In genomic region chr6:60643870-60644269, GRCh38 we compare ENCODE assay signal across 2 cellular contexts.
TF ChIP-seq lines count a peak whose summit lies in the region.

No MANE protein-coding gene starts in this region.

TF ChIP-seq in GM23338, 12 proteins besides CTCF, POLR2A, EP300 and RAD21 (continued from another document):
- TF ChIP-seq JUNB (IDR thresholded peaks at IDR 0.05; ENCODE audit: unreplicated experiment) (no peak), POLR2AphosphoS5 (IDR thresholded peaks at IDR 0.05; ENCODE audit: low read depth) (no peak), CREB1 (CRISPR knock-in tag; IDR thresholded peaks at IDR 0.05; ENCODE audit: low read depth) (no peak), ETS1 (IDR thresholded peaks at IDR 0.05) (no peak), ZNF331 (CRISPR knock-in tag; IDR thresholded peaks at IDR 0.05; ENCODE audit: low read depth) (no peak), EZH2 (IDR thresholded peaks at IDR 0.05; ENCODE audit: low read depth, unreplicated experiment) (no peak)
- TF ChIP-seq, protein P1, sequence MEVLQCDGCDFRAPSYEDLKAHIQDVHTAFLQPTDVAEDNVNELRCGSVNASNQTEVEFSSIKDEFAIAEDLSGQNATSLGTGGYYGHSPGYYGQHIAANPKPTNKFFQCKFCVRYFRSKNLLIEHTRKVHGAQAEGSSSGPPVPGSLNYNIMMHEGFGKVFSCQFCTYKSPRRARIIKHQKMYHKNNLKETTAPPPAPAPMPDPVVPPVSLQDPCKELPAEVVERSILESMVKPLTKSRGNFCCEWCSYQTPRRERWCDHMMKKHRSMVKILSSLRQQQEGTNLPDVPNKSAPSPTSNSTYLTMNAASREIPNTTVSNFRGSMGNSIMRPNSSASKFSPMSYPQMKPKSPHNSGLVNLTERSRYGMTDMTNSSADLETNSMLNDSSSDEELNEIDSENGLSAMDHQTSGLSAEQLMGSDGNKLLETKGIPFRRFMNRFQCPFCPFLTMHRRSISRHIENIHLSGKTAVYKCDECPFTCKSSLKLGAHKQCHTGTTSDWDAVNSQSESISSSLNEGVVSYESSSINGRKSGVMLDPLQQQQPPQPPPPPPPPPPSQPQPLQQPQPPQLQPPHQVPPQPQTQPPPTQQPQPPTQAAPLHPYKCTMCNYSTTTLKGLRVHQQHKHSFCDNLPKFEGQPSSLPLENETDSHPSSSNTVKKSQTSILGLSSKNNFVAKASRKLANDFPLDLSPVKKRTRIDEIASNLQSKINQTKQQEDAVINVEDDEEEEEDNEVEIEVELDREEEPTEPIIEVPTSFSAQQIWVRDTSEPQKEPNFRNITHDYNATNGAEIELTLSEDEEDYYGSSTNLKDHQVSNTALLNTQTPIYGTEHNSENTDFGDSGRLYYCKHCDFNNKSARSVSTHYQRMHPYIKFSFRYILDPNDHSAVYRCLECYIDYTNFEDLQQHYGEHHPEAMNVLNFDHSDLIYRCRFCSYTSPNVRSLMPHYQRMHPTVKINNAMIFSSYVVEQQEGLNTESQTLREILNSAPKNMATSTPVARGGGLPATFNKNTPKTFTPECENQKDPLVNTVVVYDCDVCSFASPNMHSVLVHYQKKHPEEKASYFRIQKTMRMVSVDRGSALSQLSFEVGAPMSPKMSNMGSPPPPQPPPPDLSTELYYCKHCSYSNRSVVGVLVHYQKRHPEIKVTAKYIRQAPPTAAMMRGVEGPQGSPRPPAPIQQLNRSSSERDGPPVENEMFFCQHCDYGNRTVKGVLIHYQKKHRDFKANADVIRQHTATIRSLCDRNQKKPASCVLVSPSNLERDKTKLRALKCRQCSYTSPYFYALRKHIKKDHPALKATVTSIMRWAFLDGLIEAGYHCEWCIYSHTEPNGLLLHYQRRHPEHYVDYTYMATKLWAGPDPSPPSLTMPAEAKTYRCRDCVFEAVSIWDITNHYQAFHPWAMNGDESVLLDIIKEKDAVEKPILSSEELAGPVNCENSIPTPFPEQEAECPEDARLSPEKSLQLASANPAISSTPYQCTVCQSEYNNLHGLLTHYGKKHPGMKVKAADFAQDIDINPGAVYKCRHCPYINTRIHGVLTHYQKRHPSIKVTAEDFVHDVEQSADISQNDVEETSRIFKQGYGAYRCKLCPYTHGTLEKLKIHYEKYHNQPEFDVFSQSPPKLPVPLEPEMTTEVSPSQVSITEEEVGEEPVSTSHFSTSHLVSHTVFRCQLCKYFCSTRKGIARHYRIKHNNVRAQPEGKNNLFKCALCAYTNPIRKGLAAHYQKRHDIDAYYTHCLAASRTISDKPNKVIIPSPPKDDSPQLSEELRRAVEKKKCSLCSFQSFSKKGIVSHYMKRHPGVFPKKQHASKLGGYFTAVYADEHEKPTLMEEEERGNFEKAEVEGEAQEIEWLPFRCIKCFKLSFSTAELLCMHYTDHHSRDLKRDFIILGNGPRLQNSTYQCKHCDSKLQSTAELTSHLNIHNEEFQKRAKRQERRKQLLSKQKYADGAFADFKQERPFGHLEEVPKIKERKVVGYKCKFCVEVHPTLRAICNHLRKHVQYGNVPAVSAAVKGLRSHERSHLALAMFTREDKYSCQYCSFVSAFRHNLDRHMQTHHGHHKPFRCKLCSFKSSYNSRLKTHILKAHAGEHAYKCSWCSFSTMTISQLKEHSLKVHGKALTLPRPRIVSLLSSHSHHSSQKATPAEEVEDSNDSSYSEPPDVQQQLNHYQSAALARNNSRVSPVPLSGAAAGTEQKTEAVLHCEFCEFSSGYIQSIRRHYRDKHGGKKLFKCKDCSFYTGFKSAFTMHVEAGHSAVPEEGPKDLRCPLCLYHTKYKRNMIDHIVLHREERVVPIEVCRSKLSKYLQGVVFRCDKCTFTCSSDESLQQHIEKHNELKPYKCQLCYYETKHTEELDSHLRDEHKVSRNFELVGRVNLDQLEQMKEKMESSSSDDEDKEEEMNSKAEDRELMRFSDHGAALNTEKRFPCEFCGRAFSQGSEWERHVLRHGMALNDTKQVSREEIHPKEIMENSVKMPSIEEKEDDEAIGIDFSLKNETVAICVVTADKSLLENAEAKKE (CRISPR knock-in tag; IDR thresholded peaks at IDR 0.05), result no peak
- TF ChIP-seq, protein P2, sequence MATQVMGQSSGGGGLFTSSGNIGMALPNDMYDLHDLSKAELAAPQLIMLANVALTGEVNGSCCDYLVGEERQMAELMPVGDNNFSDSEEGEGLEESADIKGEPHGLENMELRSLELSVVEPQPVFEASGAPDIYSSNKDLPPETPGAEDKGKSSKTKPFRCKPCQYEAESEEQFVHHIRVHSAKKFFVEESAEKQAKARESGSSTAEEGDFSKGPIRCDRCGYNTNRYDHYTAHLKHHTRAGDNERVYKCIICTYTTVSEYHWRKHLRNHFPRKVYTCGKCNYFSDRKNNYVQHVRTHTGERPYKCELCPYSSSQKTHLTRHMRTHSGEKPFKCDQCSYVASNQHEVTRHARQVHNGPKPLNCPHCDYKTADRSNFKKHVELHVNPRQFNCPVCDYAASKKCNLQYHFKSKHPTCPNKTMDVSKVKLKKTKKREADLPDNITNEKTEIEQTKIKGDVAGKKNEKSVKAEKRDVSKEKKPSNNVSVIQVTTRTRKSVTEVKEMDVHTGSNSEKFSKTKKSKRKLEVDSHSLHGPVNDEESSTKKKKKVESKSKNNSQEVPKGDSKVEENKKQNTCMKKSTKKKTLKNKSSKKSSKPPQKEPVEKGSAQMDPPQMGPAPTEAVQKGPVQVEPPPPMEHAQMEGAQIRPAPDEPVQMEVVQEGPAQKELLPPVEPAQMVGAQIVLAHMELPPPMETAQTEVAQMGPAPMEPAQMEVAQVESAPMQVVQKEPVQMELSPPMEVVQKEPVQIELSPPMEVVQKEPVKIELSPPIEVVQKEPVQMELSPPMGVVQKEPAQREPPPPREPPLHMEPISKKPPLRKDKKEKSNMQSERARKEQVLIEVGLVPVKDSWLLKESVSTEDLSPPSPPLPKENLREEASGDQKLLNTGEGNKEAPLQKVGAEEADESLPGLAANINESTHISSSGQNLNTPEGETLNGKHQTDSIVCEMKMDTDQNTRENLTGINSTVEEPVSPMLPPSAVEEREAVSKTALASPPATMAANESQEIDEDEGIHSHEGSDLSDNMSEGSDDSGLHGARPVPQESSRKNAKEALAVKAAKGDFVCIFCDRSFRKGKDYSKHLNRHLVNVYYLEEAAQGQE (IDR thresholded peaks at IDR 0.05; ENCODE audit: unreplicated experiment), result no peak

TF ChIP-seq in H1, 55 proteins besides CTCF, POLR2A, EP300 and RAD21 (continued from another document):
- TF ChIP-seq CHD1 (IDR thresholded peaks at IDR 0.05; ENCODE audit: low read depth, low read length) (no peak), USF2 (IDR thresholded peaks at IDR 0.05; ENCODE audit: low read length) (no peak), EGR1 (IDR thresholded peaks at IDR 0.05; ENCODE audit: borderline replicate concordance, low read depth, low read length) (no peak)
- TF ChIP-seq, protein P3, sequence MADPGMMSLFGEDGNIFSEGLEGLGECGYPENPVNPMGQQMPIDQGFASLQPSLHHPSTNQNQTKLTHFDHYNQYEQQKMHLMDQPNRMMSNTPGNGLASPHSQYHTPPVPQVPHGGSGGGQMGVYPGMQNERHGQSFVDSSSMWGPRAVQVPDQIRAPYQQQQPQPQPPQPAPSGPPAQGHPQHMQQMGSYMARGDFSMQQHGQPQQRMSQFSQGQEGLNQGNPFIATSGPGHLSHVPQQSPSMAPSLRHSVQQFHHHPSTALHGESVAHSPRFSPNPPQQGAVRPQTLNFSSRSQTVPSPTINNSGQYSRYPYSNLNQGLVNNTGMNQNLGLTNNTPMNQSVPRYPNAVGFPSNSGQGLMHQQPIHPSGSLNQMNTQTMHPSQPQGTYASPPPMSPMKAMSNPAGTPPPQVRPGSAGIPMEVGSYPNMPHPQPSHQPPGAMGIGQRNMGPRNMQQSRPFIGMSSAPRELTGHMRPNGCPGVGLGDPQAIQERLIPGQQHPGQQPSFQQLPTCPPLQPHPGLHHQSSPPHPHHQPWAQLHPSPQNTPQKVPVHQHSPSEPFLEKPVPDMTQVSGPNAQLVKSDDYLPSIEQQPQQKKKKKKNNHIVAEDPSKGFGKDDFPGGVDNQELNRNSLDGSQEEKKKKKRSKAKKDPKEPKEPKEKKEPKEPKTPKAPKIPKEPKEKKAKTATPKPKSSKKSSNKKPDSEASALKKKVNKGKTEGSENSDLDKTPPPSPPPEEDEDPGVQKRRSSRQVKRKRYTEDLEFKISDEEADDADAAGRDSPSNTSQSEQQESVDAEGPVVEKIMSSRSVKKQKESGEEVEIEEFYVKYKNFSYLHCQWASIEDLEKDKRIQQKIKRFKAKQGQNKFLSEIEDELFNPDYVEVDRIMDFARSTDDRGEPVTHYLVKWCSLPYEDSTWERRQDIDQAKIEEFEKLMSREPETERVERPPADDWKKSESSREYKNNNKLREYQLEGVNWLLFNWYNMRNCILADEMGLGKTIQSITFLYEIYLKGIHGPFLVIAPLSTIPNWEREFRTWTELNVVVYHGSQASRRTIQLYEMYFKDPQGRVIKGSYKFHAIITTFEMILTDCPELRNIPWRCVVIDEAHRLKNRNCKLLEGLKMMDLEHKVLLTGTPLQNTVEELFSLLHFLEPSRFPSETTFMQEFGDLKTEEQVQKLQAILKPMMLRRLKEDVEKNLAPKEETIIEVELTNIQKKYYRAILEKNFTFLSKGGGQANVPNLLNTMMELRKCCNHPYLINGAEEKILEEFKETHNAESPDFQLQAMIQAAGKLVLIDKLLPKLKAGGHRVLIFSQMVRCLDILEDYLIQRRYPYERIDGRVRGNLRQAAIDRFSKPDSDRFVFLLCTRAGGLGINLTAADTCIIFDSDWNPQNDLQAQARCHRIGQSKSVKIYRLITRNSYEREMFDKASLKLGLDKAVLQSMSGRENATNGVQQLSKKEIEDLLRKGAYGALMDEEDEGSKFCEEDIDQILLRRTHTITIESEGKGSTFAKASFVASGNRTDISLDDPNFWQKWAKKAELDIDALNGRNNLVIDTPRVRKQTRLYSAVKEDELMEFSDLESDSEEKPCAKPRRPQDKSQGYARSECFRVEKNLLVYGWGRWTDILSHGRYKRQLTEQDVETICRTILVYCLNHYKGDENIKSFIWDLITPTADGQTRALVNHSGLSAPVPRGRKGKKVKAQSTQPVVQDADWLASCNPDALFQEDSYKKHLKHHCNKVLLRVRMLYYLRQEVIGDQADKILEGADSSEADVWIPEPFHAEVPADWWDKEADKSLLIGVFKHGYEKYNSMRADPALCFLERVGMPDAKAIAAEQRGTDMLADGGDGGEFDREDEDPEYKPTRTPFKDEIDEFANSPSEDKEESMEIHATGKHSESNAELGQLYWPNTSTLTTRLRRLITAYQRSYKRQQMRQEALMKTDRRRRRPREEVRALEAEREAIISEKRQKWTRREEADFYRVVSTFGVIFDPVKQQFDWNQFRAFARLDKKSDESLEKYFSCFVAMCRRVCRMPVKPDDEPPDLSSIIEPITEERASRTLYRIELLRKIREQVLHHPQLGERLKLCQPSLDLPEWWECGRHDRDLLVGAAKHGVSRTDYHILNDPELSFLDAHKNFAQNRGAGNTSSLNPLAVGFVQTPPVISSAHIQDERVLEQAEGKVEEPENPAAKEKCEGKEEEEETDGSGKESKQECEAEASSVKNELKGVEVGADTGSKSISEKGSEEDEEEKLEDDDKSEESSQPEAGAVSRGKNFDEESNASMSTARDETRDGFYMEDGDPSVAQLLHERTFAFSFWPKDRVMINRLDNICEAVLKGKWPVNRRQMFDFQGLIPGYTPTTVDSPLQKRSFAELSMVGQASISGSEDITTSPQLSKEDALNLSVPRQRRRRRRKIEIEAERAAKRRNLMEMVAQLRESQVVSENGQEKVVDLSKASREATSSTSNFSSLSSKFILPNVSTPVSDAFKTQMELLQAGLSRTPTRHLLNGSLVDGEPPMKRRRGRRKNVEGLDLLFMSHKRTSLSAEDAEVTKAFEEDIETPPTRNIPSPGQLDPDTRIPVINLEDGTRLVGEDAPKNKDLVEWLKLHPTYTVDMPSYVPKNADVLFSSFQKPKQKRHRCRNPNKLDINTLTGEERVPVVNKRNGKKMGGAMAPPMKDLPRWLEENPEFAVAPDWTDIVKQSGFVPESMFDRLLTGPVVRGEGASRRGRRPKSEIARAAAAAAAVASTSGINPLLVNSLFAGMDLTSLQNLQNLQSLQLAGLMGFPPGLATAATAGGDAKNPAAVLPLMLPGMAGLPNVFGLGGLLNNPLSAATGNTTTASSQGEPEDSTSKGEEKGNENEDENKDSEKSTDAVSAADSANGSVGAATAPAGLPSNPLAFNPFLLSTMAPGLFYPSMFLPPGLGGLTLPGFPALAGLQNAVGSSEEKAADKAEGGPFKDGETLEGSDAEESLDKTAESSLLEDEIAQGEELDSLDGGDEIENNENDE (IDR thresholded peaks at IDR 0.05; ENCODE audit: insufficient replicate concordance, low read length), result no peak
